8 cellular contexts compared by ENCODE assay signal in genomic region chr19:13987101-13987890, GRCh38.
DNase-seq lines count a peak whose midpoint lies in the region; ATAC-seq lines count a peak whose summit lies in the region.

No MANE protein-coding gene starts in this region.

- peak overlapping the region; percentile 99 for H3K27ac ChIP-seq in effector memory CD4-positive, alpha-beta T cell (ENCODE audit: insufficient read depth, low read length, poor library complexity, severe bottlenecking)

- DNase-seq in CMK (ENCODE audit: low read depth) (peak; percentile 61), NCI-H2029 treated with DMSO at 0.1 percent for 48 hours (lab: John Stamatoyannopoulos, UW) (peak; percentile 57), nucleus accumbens (lab: John Stamatoyannopoulos, UW) (peak in 34 of 56 donors; percentile 11 to 70 (median 27)), NCI-H146 treated with DMSO at 0.1 percent for 48 hours (lab: John Stamatoyannopoulos, UW; ENCODE audit: unreplicated experiment) (no peak), NCI-H510A treated with DMSO at 0.1 percent for 48 hours (lab: John Stamatoyannopoulos, UW) (no peak), ecto neural progenitor cell (ENCODE audit: low spot score) (no peak)
- DNase-seq in effector memory CD4-positive, alpha-beta T cell, result no peak

- ATAC-seq in HG03139 (IDR thresholded peaks at IDR 0.05; ENCODE audit: unreplicated experiment), result no peak

- peaks cover 11% of the 10 kb centered on the region for H3K36me3 ChIP-seq in effector memory CD4-positive, alpha-beta T cell (ENCODE audit: control insufficient read depth, insufficient read depth, low read length)

- H3K4me1 ChIP-seq in effector memory CD4-positive, alpha-beta T cell (ENCODE audit: control insufficient read depth, insufficient read depth, low read length, poor library complexity, severe bottlenecking), result peaks cover 59% of the 10 kb centered on the region

- no peaks in the 10 kb centered on the region for H3K9me3 ChIP-seq in effector memory CD4-positive, alpha-beta T cell (ENCODE audit: control insufficient read depth, low read length)

- peak overlapping the region; percentile 44 for H3K4me3 ChIP-seq in effector memory CD4-positive, alpha-beta T cell (ENCODE audit: insufficient read depth, low read depth, low read length, poor library complexity, severe bottlenecking)

- no peaks in the 10 kb centered on the region for H3K27me3 ChIP-seq in effector memory CD4-positive, alpha-beta T cell (replicated peaks; ENCODE audit: control insufficient read depth, insufficient read depth, low read length, poor library complexity, severe bottlenecking)

Comparison
In these comparisons a context has a peak if more than half of its experiments do, and no peak if none do; other contexts are left out.
1. DNase-seq: peak in CMK (single experiment), NCI-H2029 treated with DMSO at 0.1 percent for 48 hours (single experiment) and nucleus accumbens (34 of 56); none in effector memory CD4-positive, alpha-beta T cell (0 of 3), NCI-H146 treated with DMSO at 0.1 percent for 48 hours (single experiment), NCI-H510A treated with DMSO at 0.1 percent for 48 hours (single experiment) and ecto neural progenitor cell (single experiment).